Comparison of ENCODE assay signal across 27 cellular contexts in the genomic region with DNA sequence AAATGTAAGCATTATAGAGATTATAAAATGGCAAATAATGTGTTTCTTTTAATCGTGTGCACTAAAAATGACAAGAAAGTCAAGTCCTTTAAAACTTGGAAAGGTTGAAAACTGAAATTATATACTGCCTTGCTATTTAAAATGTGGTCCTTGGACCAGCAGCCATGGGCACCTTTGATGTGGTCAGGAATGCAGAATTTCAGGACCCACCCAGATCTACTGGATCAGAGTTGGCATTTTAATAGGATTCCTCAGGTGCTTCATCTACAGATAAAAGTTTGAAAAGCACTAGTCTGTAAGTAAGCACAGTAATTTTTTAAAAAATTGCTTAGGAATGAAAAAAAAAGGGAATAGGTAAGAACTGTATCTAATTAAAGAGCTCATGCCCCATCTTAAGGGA.
"Had no signal": no experiment of that assay in that cellular context is flagged by ENCODE, and none has a peak within 500 bp of the region (broad histone marks: within the 10 kb centered on the region; RNA-seq: fewer than 3 reads in every experiment).

No MANE protein-coding gene starts in this region.

- H3K27ac Mint-ChIP-seq: stimulated activated effector memory CD8-positive, alpha-beta T cell treated with anti-CD3 and anti-CD28 coated beads, Interleukin-12 subunit alpha, Interleukin-12 subunit beta, amount 100 ng/mL, for 72 hours; stimulated activated memory B cell treated with anti-CD40 and anti-IgM and Interleukin-4, amounts not matched to agents 10 μg/mL and 1 μg/mL and 100 μg/mL, for 72 hours; stimulated activated naive B cell treated with anti-CD40 and anti-IgM and Interleukin-4, amounts not matched to agents 10 μg/mL and 1 μg/mL and 100 μg/mL, for 72 hours; stimulated activated naive CD8-positive, alpha-beta T cell treated with anti-CD3 and anti-CD28 coated beads, Interleukin-15, amount 100 ng/mL, for 72 hours; stimulated activated naive CD8-positive, alpha-beta T cell treated with anti-CD3 and anti-CD28 coated beads, Interleukin-15, Interleukin-2, amounts not matched to agents 100 ng/mL and 50 ng/mL, for 24 hours; type B pancreatic cell had no signal

- H3K4me3 Mint-ChIP-seq: stimulated activated effector memory CD8-positive, alpha-beta T cell treated with anti-CD3 and anti-CD28 coated beads, Interleukin-12 subunit alpha, Interleukin-12 subunit beta, amount 100 ng/mL, for 72 hours; stimulated activated memory B cell treated with anti-CD40 and anti-IgM and Interleukin-4, amounts not matched to agents 10 μg/mL and 1 μg/mL and 100 μg/mL, for 72 hours; stimulated activated naive B cell treated with anti-CD40 and anti-IgM and Interleukin-4, amounts not matched to agents 10 μg/mL and 1 μg/mL and 100 μg/mL, for 72 hours; stimulated activated naive CD8-positive, alpha-beta T cell treated with anti-CD3 and anti-CD28 coated beads, Interleukin-15, amount 100 ng/mL, for 72 hours; stimulated activated naive CD8-positive, alpha-beta T cell treated with anti-CD3 and anti-CD28 coated beads, Interleukin-15, Interleukin-2, amounts not matched to agents 100 ng/mL and 50 ng/mL, for 24 hours; type B pancreatic cell had no signal

- H3K36me3 ChIP-seq: transverse colon, uterus had no signal

- H3K36me3 Mint-ChIP-seq: stimulated activated effector memory CD8-positive, alpha-beta T cell treated with anti-CD3 and anti-CD28 coated beads, Interleukin-12 subunit alpha, Interleukin-12 subunit beta, amount 100 ng/mL, for 72 hours; stimulated activated memory B cell treated with anti-CD40 and anti-IgM and Interleukin-4, amounts not matched to agents 10 μg/mL and 1 μg/mL and 100 μg/mL, for 72 hours; stimulated activated naive B cell treated with anti-CD40 and anti-IgM and Interleukin-4, amounts not matched to agents 10 μg/mL and 1 μg/mL and 100 μg/mL, for 72 hours had no signal

- H3K9me3 Mint-ChIP-seq: stimulated activated naive CD8-positive, alpha-beta T cell treated with anti-CD3 and anti-CD28 coated beads, Interleukin-15, Interleukin-2, amounts not matched to agents 100 ng/mL and 50 ng/mL, for 24 hours had no signal

- H3K9me3 ChIP-seq: stomach, suprapubic skin, testis, thoracic aorta, thyroid gland, tibial artery, tibial nerve, transverse colon, upper lobe of left lung, upper lobe of right lung, uterus, vagina had no signal

- H3K4me3 ChIP-seq: stomach, suprapubic skin, testis, thoracic aorta, thyroid gland, tibial artery, tibial nerve, transverse colon, upper lobe of left lung, upper lobe of right lung, uterus, vagina had no signal

- H3K4me1 Mint-ChIP-seq: stimulated activated effector memory CD8-positive, alpha-beta T cell treated with anti-CD3 and anti-CD28 coated beads, Interleukin-12 subunit alpha, Interleukin-12 subunit beta, amount 100 ng/mL, for 72 hours; stimulated activated memory B cell treated with anti-CD40 and anti-IgM and Interleukin-4, amounts not matched to agents 10 μg/mL and 1 μg/mL and 100 μg/mL, for 72 hours; stimulated activated naive B cell treated with anti-CD40 and anti-IgM and Interleukin-4, amounts not matched to agents 10 μg/mL and 1 μg/mL and 100 μg/mL, for 72 hours; stimulated activated naive CD8-positive, alpha-beta T cell treated with anti-CD3 and anti-CD28 coated beads, Interleukin-15, amount 100 ng/mL, for 72 hours had no signal

- H3K27me3 ChIP-seq: stomach, suprapubic skin, testis, thyroid gland, tibial artery, tibial nerve, transverse colon, upper lobe of left lung, upper lobe of right lung, uterus, vagina had no signal

- H3K27me3 Mint-ChIP-seq: stimulated activated memory B cell treated with anti-CD40 and anti-IgM and Interleukin-4, amounts not matched to agents 10 μg/mL and 1 μg/mL and 100 μg/mL, for 72 hours; stimulated activated naive B cell treated with anti-CD40 and anti-IgM and Interleukin-4, amounts not matched to agents 10 μg/mL and 1 μg/mL and 100 μg/mL, for 72 hours; stimulated activated naive CD8-positive, alpha-beta T cell treated with anti-CD3 and anti-CD28 coated beads, Interleukin-15, amount 100 ng/mL, for 72 hours; stimulated activated naive CD8-positive, alpha-beta T cell treated with anti-CD3 and anti-CD28 coated beads, Interleukin-15, Interleukin-2, amounts not matched to agents 100 ng/mL and 50 ng/mL, for 24 hours; type B pancreatic cell had no signal

- DNase-seq: stimulated activated CD4-positive, alpha-beta T cell treated with anti-CD3 and anti-CD28 coated beads, Interleukin-2, amount 100 ng/mL, for 48 hours; stimulated activated CD4-positive, alpha-beta T cell treated with anti-CD3 and anti-CD28 coated beads, Interleukin-4, amount 100 ng/mL, for 1 hour; stimulated activated CD4-positive, alpha-beta T cell treated with anti-CD3 and anti-CD28 coated beads, Interleukin-4, amount 100 ng/mL, for 24 hours; stimulated activated CD4-positive, alpha-beta T cell treated with anti-CD3 and anti-CD28 coated beads, Interleukin-4, amount 100 ng/mL, for 4 hours; stimulated activated CD8-positive, alpha-beta memory T cell treated with anti-CD3 and anti-CD28 coated beads, Interleukin-4, amount 100 ng/mL, for 48 hours; stimulated activated naive B cell treated with anti-CD40 and anti-IgM and Interleukin-4, amounts not matched to agents 10 μg/mL and 1 μg/mL and 100 μg/mL, for 72 hours; stimulated activated naive CD4-positive, alpha-beta T cell; stimulated activated naive CD4-positive, alpha-beta T cell treated with Interleukin-2 at 50 U/mL for 16 hours; stimulated activated naive CD8-positive, alpha-beta T cell treated with anti-CD3 and anti-CD28 coated beads, Interleukin-15, amount 100 ng/mL, for 72 hours; stimulated activated naive CD8-positive, alpha-beta T cell treated with anti-CD3 and anti-CD28 coated beads, Interleukin-15, Interleukin-2, amounts not matched to agents 100 U/mL and 50 U/mL, for 24 hours; stomach; substantia nigra; testis; thyroid gland; tibial artery; transverse colon; upper lobe of left lung; upper lobe of right lung; uterus had no signal

- H3K4me1 ChIP-seq: stomach, suprapubic skin, testis, thyroid gland, tibial artery, tibial nerve, transverse colon, upper lobe of right lung, uterus, vagina had no signal
